Comparison of ENCODE assay signal across 20 cellular contexts in genomic region chr1:20083178-20083944, GRCh38. TPM values are rescaled to one million over a fixed set of nuclear protein-coding genes. Genes with fewer than 3 reads are reported as not detected.
A peak's percentile ranks its signal among the peaks of the same experiment; 100 is the strongest.
DNase-seq lines count a peak whose midpoint lies in the region; ATAC-seq, FAIRE-seq and TF ChIP-seq lines count a peak whose summit lies in the region.
"Had no signal": no experiment of that assay in that cellular context is flagged by ENCODE, and none has a peak within 500 bp of the region (broad histone marks: within the 10 kb centered on the region; RNA-seq: fewer than 3 reads in every experiment).

No MANE protein-coding gene starts in this region.

- no peak overlapping the region for H3K56ac ChIP-seq in H1 (replicated peaks; ENCODE audit: insufficient read length, low read depth, low read length)

- peak overlapping the region in 8 of 11 experiments; percentile 89 to 99 (median 94); a peak in 16 of 22 replicates for H3K4me2 ChIP-seq in BLaER1 treated with 17β-estradiol and CSF1 and Interleukin-3, amounts not matched to agents 10 nM and 100 nM
- no peak overlapping the region for H3K4me2 ChIP-seq in H1 (ENCODE audit: insufficient read depth in 1 of 2, low read depth in 2 of 2, low read length in 2 of 2)
- H3K4me2 ChIP-seq: A549 had no signal

- no peak overlapping the region for H3K9ac ChIP-seq in BLaER1 treated with 17β-estradiol and CSF1 and Interleukin-3, amounts not matched to agents 10 nM and 100 nM
- no peak overlapping the region for H3K9ac ChIP-seq in H1 (replicated peaks in 1 of 4; ENCODE audit: extremely low read depth in 1 of 4, low read depth in 3 of 4, low read length in 3 of 4)

- no peak overlapping the region for H2BK120ac ChIP-seq in H1 (replicated peaks; ENCODE audit: low read depth, low read length)

- no peak overlapping the region for H2BK12ac ChIP-seq in H1 (ENCODE audit: low read depth, low read length)

- DNase-seq in H1 (ENCODE audit: low read depth in 1 of 2, low spot score in 2 of 2) = no peak
- peak; percentile 54 for DNase-seq in left ventricle myocardium superior
- DNase-seq in sciatic nerve (ENCODE audit: low spot score) = no peak
- no peak for DNase-seq in activated naive CD4-positive, alpha-beta T cell treated with anti-CD3 and anti-CD28 coated beads, Interleukin-2, amount 50 U/mL, for 16 hours
- no peak for DNase-seq in GF-D8 (lab: John Stamatoyannopoulos, UW)
- DNase-seq: CD8-positive, alpha-beta T cell; KBM-7; NCI-H1105; NCI-H2081; NCI-H774; OCI-M1; SHP77 treated with DMSO at 0.1 percent for 48 hours had no signal

- H4K5ac ChIP-seq in H1 (ENCODE audit: insufficient read length, low read depth, low read length) = no peak overlapping the region

- H3K27me3 ChIP-seq in BLaER1 treated with 17β-estradiol and CSF1 and Interleukin-3, amounts not matched to agents 10 nM and 100 nM = peaks cover 0 to 9% (median 0%) of the 10 kb centered on the region in 11 experiments; a peak in 5 of 22 replicates
- no peaks in the 10 kb centered on the region for H3K27me3 ChIP-seq in H1 (replicated peaks in 1 of 4; ENCODE audit: control insufficient read depth in 3 of 4, extremely low read depth in 1 of 4, insufficient read depth in 3 of 4, low read length in 3 of 4)

- intact Hi-C loops in left ventricle myocardium superior (cut with micrococcal nuclease) (no loop called here), sciatic nerve (cut with DNase I) (no loop called here)

- H3K79me1 ChIP-seq in H1 (ENCODE audit: low read depth, low read length) = no peaks in the 10 kb centered on the region

- H2BK20ac ChIP-seq in H1 (ENCODE audit: low read length) = no peak overlapping the region

- no peak overlapping the region for H3K4me3 ChIP-seq in BLaER1 treated with 17β-estradiol and CSF1 and Interleukin-3, amounts not matched to agents 10 nM and 100 nM
- no peak overlapping the region for H3K4me3 ChIP-seq in H1 (ENCODE audit: extremely low read depth in 1 of 4, insufficient read depth in 2 of 4, low read depth in 3 of 4, low read length in 4 of 4)
- H3K4me3 ChIP-seq: A549 had no signal

- H4K20me1 ChIP-seq in BLaER1 treated with 17β-estradiol and CSF1 and Interleukin-3, amounts not matched to agents 10 nM and 100 nM = no peaks in the 10 kb centered on the region
- no peaks in the 10 kb centered on the region for H4K20me1 ChIP-seq in H1 (replicated peaks in 1 of 2; ENCODE audit: control insufficient read depth in 1 of 2, insufficient read depth in 2 of 2, low read length in 2 of 2)

- no peak for FAIRE-seq in H1 (lab: Jason Lieb, UNC)
- FAIRE-seq: A549, D721Med had no signal

- no peak overlapping the region for H4K8ac ChIP-seq in H1 (ENCODE audit: extremely low read depth, insufficient read depth, low read length)

- CTCF ChIA-PET in H1 (lab: Charles Lee; ENCODE audit: partially characterized antibody) = interaction anchor here (0.8 to 0.9 kb wide), 2 partner anchors 69 to 106 kb away, joined by 3 read pairs; no protein-coding TSS in a partner anchor

- no peaks in the 10 kb centered on the region for H3K9me3 ChIP-seq in BLaER1 treated with 17β-estradiol and CSF1 and Interleukin-3, amounts not matched to agents 10 nM and 100 nM (replicated peaks in 1 of 11)
- no peaks in the 10 kb centered on the region for H3K9me3 ChIP-seq in H1 (ENCODE audit: insufficient read depth in 2 of 2, low read depth in 1 of 2, low read length in 1 of 2)
- H3K9me3 ChIP-seq: A549 had no signal

- no peak overlapping the region; a peak in 1 of 22 replicates for H3K27ac ChIP-seq in BLaER1 treated with 17β-estradiol and CSF1 and Interleukin-3, amounts not matched to agents 10 nM and 100 nM
- no peak overlapping the region for H3K27ac ChIP-seq in H1 (ENCODE audit: low read depth, low read length)
- H3K27ac ChIP-seq: A549 had no signal

- H3K36me3 ChIP-seq in BLaER1 treated with 17β-estradiol and CSF1 and Interleukin-3, amounts not matched to agents 10 nM and 100 nM = no peaks in the 10 kb centered on the region
- no peaks in the 10 kb centered on the region for H3K36me3 ChIP-seq in H1 (ENCODE audit: control insufficient read depth in 2 of 4, insufficient read depth in 4 of 4, low read length in 3 of 4)

- H3K4me1 ChIP-seq in BLaER1 treated with 17β-estradiol and CSF1 and Interleukin-3, amounts not matched to agents 10 nM and 100 nM = peaks cover 37 to 69% (median 56%) of the 10 kb centered on the region in 10 experiments
- H3K4me1 ChIP-seq in H1 (replicated peaks in 1 of 4; ENCODE audit: control insufficient read depth in 3 of 4, insufficient read depth in 4 of 4, low read length in 3 of 4) = no peaks in the 10 kb centered on the region; a peak in 1 of 7 replicates
- H3K4me1 ChIP-seq: A549 had no signal

- peak; percentile 70 for ATAC-seq in left ventricle myocardium superior
- peak; percentile 80 for ATAC-seq in sciatic nerve
- ATAC-seq in HG02678 (IDR thresholded peaks at IDR 0.05; ENCODE audit: unreplicated experiment) = no peak
- no peak for ATAC-seq in GM18520 (IDR thresholded peaks at IDR 0.05; ENCODE audit: unreplicated experiment)
- ATAC-seq: A549; CD8-positive, alpha-beta T cell had no signal

- H2BK5ac ChIP-seq in H1 (ENCODE audit: low read depth, low read length) = no peak overlapping the region

- H4K91ac ChIP-seq in H1 (replicated peaks; ENCODE audit: insufficient read length, low read length) = no peak overlapping the region

- peak overlapping the region; percentile 48; the same call in 1 of the 2 replicates for H3K18ac ChIP-seq in H1 (ENCODE audit: extremely low read depth, low read length)

- no peak overlapping the region for H3K23ac ChIP-seq in H1 (ENCODE audit: insufficient read length)

- no peak overlapping the region for H2AFZ ChIP-seq in H1 (ENCODE audit: low read length)

- POLR2A ChIA-PET in H1 (lab: Charles Lee; ENCODE audit: partially characterized antibody) = interaction anchor here (1.1 kb wide), 1 partner anchor 34 kb away, joined by 3 read pairs; no protein-coding TSS in a partner anchor

- WGBS in H1 (ENCODE audit: extremely low coverage in 1 of 2, insufficient coverage in 1 of 2, insufficient read length in 1 of 2, insufficient replicate concordance in 2 of 2, low coverage in 1 of 2, low lambda C conversion rate in 2 of 2, missing lambda C conversion rate in 1 of 2), 2 experiments = 89% methylated on average over 10 of the region's 10 CpGs; no CpG with 5 or more reads in 1 of the 2 experiments

- H3K79me2 ChIP-seq in H1 (ENCODE audit: control insufficient read depth in 1 of 2, insufficient read depth in 2 of 2, low read length in 2 of 2) = no peaks in the 10 kb centered on the region

- no peak for TF ChIP-seq RAD21 in H1 (IDR thresholded peaks at IDR 0.05 in 1 of 2, conservative IDR thresholded peaks at IDR 0.05 in 1 of 2; ENCODE audit: low read depth in 2 of 2, low read length in 2 of 2)

- no peak overlapping the region for H3K4ac ChIP-seq in H1 (replicated peaks; ENCODE audit: insufficient read length, low read depth, low read length)

- H3K23me2 ChIP-seq in H1 (ENCODE audit: low read depth, low read length) = no peaks in the 10 kb centered on the region

- no peak overlapping the region for H3K14ac ChIP-seq in H1 (ENCODE audit: insufficient read length)

- H2BK15ac ChIP-seq in H1 (ENCODE audit: low read length) = no peak overlapping the region

- TF ChIP-seq EP300 in H1 (IDR thresholded peaks at IDR 0.05; ENCODE audit: borderline replicate concordance in 1 of 2, low read depth in 2 of 2, low read length in 2 of 2) = no peak

- no peak for TF ChIP-seq POLR2A in H1 (IDR thresholded peaks at IDR 0.05; ENCODE audit: control extremely low read depth in 1 of 2, low read depth in 2 of 2, low read length in 2 of 2)

- no peak for TF ChIP-seq CTCF in H1 (IDR thresholded peaks at IDR 0.05; ENCODE audit: control extremely low read depth in 1 of 3, insufficient read depth in 1 of 3, low read depth in 1 of 3, low read length in 3 of 3)

- H2AK5ac ChIP-seq in H1 (ENCODE audit: low read depth, low read length) = no peak overlapping the region

TF ChIP-seq in H1, 55 proteins besides CTCF, POLR2A, EP300 and RAD21 (continues in another document):
- TF ChIP-seq CTBP2 (IDR thresholded peaks at IDR 0.05; ENCODE audit: borderline replicate concordance, insufficient read depth, insufficient read length, low read length) = no peak
- TF ChIP-seq CHD2 (IDR thresholded peaks at IDR 0.05; ENCODE audit: low read length) = no peak
- no peak for TF ChIP-seq CEBPB (IDR thresholded peaks at IDR 0.05; ENCODE audit: low read depth, low read length)

RNA-seq across cellular contexts. Expression of gene PLA2G5, which starts 13.4 kb away (rescaled TPM):
- total RNA-seq in H1 (2021; fragmentation: NEBNext Ultra II Directional; extraction: Animal tissue kit (Norgen Biotek cat#: 25700)) = not detected in 2 replicates
- 0.05 TPM in 1 of 2 replicates, not detected in the other for polyA plus RNA-seq in H1 (2011; rRNA removed)
- polyA plus RNA-seq in H1 (2011; cell fraction: cytosol; rRNA removed) = not detected
- polyA plus RNA-seq in H1 (2011; cell fraction: nucleus; rRNA removed) = 0.19 TPM
- polyA plus RNA-seq in H1 (2012, experiment 1 of 2) = 0.16 TPM in 1 of 4 replicates, not detected in the others
- polyA plus RNA-seq in H1 (2012, experiment 2 of 2) = not detected
- not detected for polyA plus RNA-seq in H1 (2013, experiment 1 of 2)
- not detected for polyA plus RNA-seq in H1 (2013, experiment 2 of 2)
- polyA minus RNA-seq in H1 (2011; rRNA and poly(A)+ RNA removed) = not detected in 2 replicates
- not detected for polyA minus RNA-seq in H1 (2011; cell fraction: cytosol; rRNA and poly(A)+ RNA removed)
- polyA minus RNA-seq in H1 (2011; cell fraction: nucleus; rRNA and poly(A)+ RNA removed) = not detected
- total RNA-seq in left ventricle myocardium superior = 47.1 TPM
- total RNA-seq in sciatic nerve = 1.3 TPM
- total RNA-seq: CD8-positive, alpha-beta T cell; H4; NCI-H460 had no signal
- polyA plus RNA-seq: A549, BJ had no signal

RNA-seq across cellular contexts. Expression of gene PLA2G2D, which starts 36.0 kb away (rescaled TPM):
- not detected in 2 replicates for total RNA-seq in H1 (2021; fragmentation: NEBNext Ultra II Directional; extraction: Animal tissue kit (Norgen Biotek cat#: 25700))
- polyA plus RNA-seq in H1 (2011; rRNA removed) = not detected in 2 replicates
- not detected for polyA plus RNA-seq in H1 (2011; cell fraction: cytosol; rRNA removed)
- not detected for polyA plus RNA-seq in H1 (2011; cell fraction: nucleus; rRNA removed)
- polyA plus RNA-seq in H1 (2012, experiment 1 of 2) = not detected in 4 replicates
- polyA plus RNA-seq in H1 (2012, experiment 2 of 2) = not detected
- polyA plus RNA-seq in H1 (2013, experiment 1 of 2) = not detected
- not detected for polyA plus RNA-seq in H1 (2013, experiment 2 of 2)
- not detected in 2 replicates for polyA minus RNA-seq in H1 (2011; rRNA and poly(A)+ RNA removed)
- not detected for polyA minus RNA-seq in H1 (2011; cell fraction: cytosol; rRNA and poly(A)+ RNA removed)
- not detected for polyA minus RNA-seq in H1 (2011; cell fraction: nucleus; rRNA and poly(A)+ RNA removed)
- total RNA-seq in left ventricle myocardium superior (not detected), sciatic nerve (not detected)
- total RNA-seq: CD8-positive, alpha-beta T cell; H4; NCI-H460 had no signal
- polyA plus RNA-seq: A549, BJ had no signal

RNA-seq across cellular contexts. Expression of gene PLA2G2F, which starts 55.8 kb away (rescaled TPM):
- not detected in 2 replicates for total RNA-seq in H1 (2021; fragmentation: NEBNext Ultra II Directional; extraction: Animal tissue kit (Norgen Biotek cat#: 25700))
- not detected in 2 replicates for polyA plus RNA-seq in H1 (2011; rRNA removed)
- not detected for polyA plus RNA-seq in H1 (2011; cell fraction: cytosol; rRNA removed)
- polyA plus RNA-seq in H1 (2011; cell fraction: nucleus; rRNA removed) = not detected
- not detected in 4 replicates for polyA plus RNA-seq in H1 (2012, experiment 1 of 2)
- polyA plus RNA-seq in H1 (2012, experiment 2 of 2) = not detected
- not detected for polyA plus RNA-seq in H1 (2013, experiment 1 of 2)
- not detected for polyA plus RNA-seq in H1 (2013, experiment 2 of 2)
- not detected in 2 replicates for polyA minus RNA-seq in H1 (2011; rRNA and poly(A)+ RNA removed)
- not detected for polyA minus RNA-seq in H1 (2011; cell fraction: cytosol; rRNA and poly(A)+ RNA removed)
- polyA minus RNA-seq in H1 (2011; cell fraction: nucleus; rRNA and poly(A)+ RNA removed) = not detected
- total RNA-seq in left ventricle myocardium superior (not detected), sciatic nerve (not detected)
- total RNA-seq: CD8-positive, alpha-beta T cell; H4; NCI-H460 had no signal
- polyA plus RNA-seq: A549, BJ had no signal

Comparison
In these comparisons a context has a peak if more than half of its experiments do, and no peak if none do; other contexts are left out.
1. H3K4me2 ChIP-seq: peak in BLaER1 treated with 17β-estradiol and CSF1 and Interleukin-3, amounts not matched to agents 10 nM and 100 nM (8 of 11); none in H1 (0 of 2).
2. ATAC-seq: peak in left ventricle myocardium superior (single experiment) and sciatic nerve (single experiment); none in HG02678 (single experiment) and GM18520 (single experiment).
3. RNA of gene PLA2G5, which starts 13.4 kb away (total RNA-seq): 47.1 TPM in left ventricle myocardium superior (single experiment); 1.3 TPM in sciatic nerve (single experiment) and not detected in H1; every median in the first group is over 10 times any median in the second.